In the genomic region with DNA sequence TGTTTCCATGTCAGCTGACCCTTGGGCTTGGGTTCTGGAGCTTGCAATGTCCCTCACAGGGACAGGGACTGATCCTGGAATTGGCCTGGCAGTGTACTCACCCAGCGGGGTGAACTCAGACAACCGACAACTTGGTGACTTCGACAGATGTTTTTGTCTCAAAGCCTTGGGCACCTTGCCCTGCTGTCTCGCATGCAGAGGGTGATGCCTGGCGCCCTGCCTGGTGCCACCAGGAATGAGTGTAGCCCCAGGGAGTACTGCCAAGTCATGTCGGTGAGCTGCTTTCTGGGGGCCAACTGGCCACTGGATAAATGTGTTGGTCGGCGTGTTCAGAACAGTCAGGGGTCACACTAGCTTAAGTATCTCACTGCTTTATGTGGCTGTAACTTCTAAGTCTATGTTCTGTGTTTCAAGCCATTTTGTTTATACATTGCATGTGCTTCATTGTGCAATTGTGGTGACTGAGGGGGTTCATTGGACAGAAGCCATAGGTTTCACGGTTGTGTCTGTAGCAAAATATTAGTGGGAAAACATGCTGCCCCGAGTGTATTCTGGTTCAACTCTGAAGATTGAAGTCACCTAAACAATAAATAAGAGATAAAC, we compare ENCODE assay signal across 23 cellular contexts.
DNase-seq lines count a peak whose midpoint lies in the region; ATAC-seq, FAIRE-seq and TF ChIP-seq lines count a peak whose summit lies in the region.
"Had no signal": no experiment of that assay in that cellular context is flagged by ENCODE, and none has a peak within 500 bp of the region (broad histone marks: within the 10 kb centered on the region; RNA-seq: fewer than 3 reads in every experiment).

No MANE protein-coding gene starts in this region.

- no peaks in the 10 kb centered on the region for H3K36me3 Mint-ChIP-seq in activated T-cell treated with anti-CD3 and anti-CD28 coated beads, Interleukin-2, amount 50 U/mL, for 4 hours (ENCODE audit: insufficient read depth)
- H3K36me3 Mint-ChIP-seq: mesothelial cell of epicardium; stimulated activated effector memory CD8-positive, alpha-beta T cell treated with anti-CD3 and anti-CD28 coated beads, Interleukin-12 subunit alpha, Interleukin-12 subunit beta, amount 100 ng/mL, for 72 hours had no signal

- H3K27ac ChIP-seq in AG04450 (ENCODE audit: low read depth, low read length) (peak overlapping the region; percentile 11), kidney (ENCODE audit: low read depth in 2 of 2, low read length in 2 of 2) (no peak overlapping the region)
- H3K27ac ChIP-seq: PC-9, suprapubic skin had no signal

- H3K4me3 ChIP-seq in AG04450 (ENCODE audit: low read depth, low read length) (no peak overlapping the region), kidney (ENCODE audit: low read length in 2 of 2) (no peak overlapping the region)
- H3K4me3 ChIP-seq: PC-9, suprapubic skin had no signal

- peaks cover 16% of the 10 kb centered on the region for H3K4me1 Mint-ChIP-seq in activated T-cell treated with anti-CD3 and anti-CD28 coated beads, Interleukin-2, amount 50 U/mL, for 4 hours (ENCODE audit: low read depth)
- H3K4me1 Mint-ChIP-seq: mesothelial cell of epicardium; nephron; stimulated activated effector memory CD8-positive, alpha-beta T cell treated with anti-CD3 and anti-CD28 coated beads, Interleukin-12 subunit alpha, Interleukin-12 subunit beta, amount 100 ng/mL, for 72 hours had no signal

- H3K9ac ChIP-seq in kidney (ENCODE audit: low read length in 2 of 2) = no peak overlapping the region

- no peaks in the 10 kb centered on the region for H3K27me3 Mint-ChIP-seq in activated T-cell treated with anti-CD3 and anti-CD28 coated beads, Interleukin-2, amount 50 U/mL, for 4 hours (ENCODE audit: low read depth)
- H3K27me3 Mint-ChIP-seq: activated CD4-positive, alpha-beta T cell treated with anti-CD3 and anti-CD28 coated beads for 36 hours had no signal

- intact Hi-C loops in kidney (cut with DNase I) = no loop called here

- H3K4me3 Mint-ChIP-seq in activated T-cell treated with anti-CD3 and anti-CD28 coated beads, Interleukin-2, amount 50 U/mL, for 4 hours = no peak overlapping the region
- H3K4me3 Mint-ChIP-seq: activated CD4-positive, alpha-beta T cell treated with anti-CD3 and anti-CD28 coated beads for 36 hours; activated naive CD4-positive, alpha-beta T cell treated with anti-CD3 and anti-CD28 coated beads for 36 hours; mesothelial cell of epicardium; nephron; stimulated activated effector memory CD8-positive, alpha-beta T cell treated with anti-CD3 and anti-CD28 coated beads, Interleukin-12 subunit alpha, Interleukin-12 subunit beta, amount 100 ng/mL, for 72 hours had no signal

- ATAC-seq in activated T-cell treated with anti-CD3 and anti-CD28 coated beads, Interleukin-2, amount 50 U/mL, for 4 hours = no peak
- ATAC-seq: stimulated activated effector memory CD8-positive, alpha-beta T cell treated with anti-CD3 and anti-CD28 coated beads, Interleukin-12 subunit alpha, Interleukin-12 subunit beta, amount 100 ng/mL, for 72 hours had no signal

- FAIRE-seq in kidney (lab: Jason Lieb, UNC) = no peak
- FAIRE-seq: G401.6, urothelium cell line had no signal

- POLR2A ChIA-PET in AG04450 (lab: Yijun Ruan, JAX) = no interaction called here

- no peaks in the 10 kb centered on the region for H3K4me1 ChIP-seq in kidney (ENCODE audit: control insufficient read depth in 1 of 2, insufficient read depth in 1 of 2, low read depth in 1 of 2, low read length in 2 of 2)
- H3K4me1 ChIP-seq: suprapubic skin had no signal

- peaks cover 2% of the 10 kb centered on the region for H3K27me3 ChIP-seq in AG04450 (ENCODE audit: control insufficient read depth, insufficient read depth, low read length)
- H3K27me3 ChIP-seq: suprapubic skin had no signal

- CTCF ChIA-PET in AG04450 (lab: Charles Lee) = no interaction called here

- H3K9me3 ChIP-seq in AG04450 (ENCODE audit: control insufficient read depth, insufficient read depth, low read length) (no peaks in the 10 kb centered on the region), kidney (ENCODE audit: control insufficient read depth in 1 of 2, low read length in 2 of 2) (no peaks in the 10 kb centered on the region)
- H3K9me3 ChIP-seq: suprapubic skin had no signal

- H3K36me3 ChIP-seq in kidney (ENCODE audit: control insufficient read depth in 1 of 2, insufficient read depth in 2 of 2, low read length in 2 of 2) = no peaks in the 10 kb centered on the region
- H3K36me3 ChIP-seq: suprapubic skin had no signal

- DNase-seq in AG04450 (ENCODE audit: low read depth, low spot score) (no peak), M059J (ENCODE audit: low read depth) (peak; percentile 56), amniotic epithelial cell (ENCODE audit: low read depth) (peak; percentile 34), kidney (peak; percentile 38), HT-29 (ENCODE audit: low spot score) (no peak), kidney tubule cell (ENCODE audit: low spot score) (no peak), NCI-H345 treated with DMSO at 0.1 percent for 48 hours (lab: John Stamatoyannopoulos, UW; ENCODE audit: unreplicated experiment) (no peak)
- no peak for DNase-seq in activated T-cell treated with anti-CD3 and anti-CD28 coated beads, Interleukin-2, amount 50 U/mL, for 4 hours
- DNase-seq: activated CD4-positive, alpha-beta T cell treated with anti-CD3 and anti-CD28 coated beads for 36 hours; activated CD8-positive, alpha-beta memory T cell treated with anti-CD3 and anti-CD28 coated beads for 24 hours; activated naive CD4-positive, alpha-beta T cell treated with anti-CD3 and anti-CD28 coated beads for 36 hours; activated T-cell treated with anti-CD3 and anti-CD28 coated beads, Interleukin-2, amount 50 U/mL, for 48 hours; cerebellar nuclear complex; effector CD4-positive, alpha-beta T cell; MM.1S; NCI-H187 treated with DMSO at 0.1 percent for 48 hours; PC-9 had no signal

- no peaks in the 10 kb centered on the region for H3K9me3 Mint-ChIP-seq in activated T-cell treated with anti-CD3 and anti-CD28 coated beads, Interleukin-2, amount 50 U/mL, for 4 hours

- TF ChIP-seq CTCF in AG04450 (IDR thresholded peaks at IDR 0.05; ENCODE audit: low read depth, low read length) (no peak), kidney (IDR thresholded peaks at IDR 0.05; ENCODE audit: borderline replicate concordance, extremely low read depth, insufficient read depth) (no peak)

Comparison
In these comparisons a context has a peak if more than half of its experiments do, and no peak if none do; other contexts are left out.
1. DNase-seq: peak in M059J (single experiment), amniotic epithelial cell (single experiment) and kidney (single experiment); none in AG04450 (single experiment), HT-29 (single experiment), kidney tubule cell (single experiment), activated T-cell treated with anti-CD3 and anti-CD28 coated beads, Interleukin-2, amount 50 U/mL, for 4 hours (single experiment) and NCI-H345 treated with DMSO at 0.1 percent for 48 hours (single experiment).